10 cellular contexts compared by ENCODE assay signal in genomic region chr3:124986153-124987143, GRCh38. TPM values are rescaled to one million over a fixed set of nuclear protein-coding genes. Genes with fewer than 3 reads are reported as not detected.
DNase-seq lines count a peak whose midpoint lies in the region; ATAC-seq, FAIRE-seq and TF ChIP-seq lines count a peak whose summit lies in the region.
"Had no signal": no experiment of that assay in that cellular context is flagged by ENCODE, and none has a peak within 500 bp of the region (broad histone marks: within the 10 kb centered on the region; RNA-seq: fewer than 3 reads in every experiment).

No MANE protein-coding gene starts in this region.

- no peaks in the 10 kb centered on the region for H3K79me2 ChIP-seq in keratinocyte (ENCODE audit: control insufficient read depth, insufficient read depth, low read length)

- H3K9ac ChIP-seq in keratinocyte (ENCODE audit: control insufficient read depth, extremely low read depth, insufficient read depth, low read length), result peak overlapping the region; percentile 31

- H4K20me1 ChIP-seq in keratinocyte (ENCODE audit: control insufficient read depth, extremely low read depth, insufficient read depth, low read length), result no peaks in the 10 kb centered on the region

- no peak overlapping the region for H3K4me3 ChIP-seq in keratinocyte (ENCODE audit: control insufficient read depth in 2 of 3, extremely low read depth in 1 of 3, insufficient read depth in 2 of 3, low read depth in 1 of 3, low read length in 3 of 3)

- WGBS in adipose tissue, 3 donors, result 70 to 74% (median 71%) methylated on average over 7 of the region's 7 CpGs

- H3K27ac ChIP-seq in adipose tissue (ENCODE audit: low read depth, low read length) (peak overlapping the region; percentile 75), keratinocyte (ENCODE audit: control insufficient read depth, insufficient read depth, low read length) (peak overlapping the region; percentile 72)

- peaks cover 4% of the 10 kb centered on the region for H3K4me1 Mint-ChIP-seq in type B pancreatic cell (ENCODE audit: unreplicated experiment)

- H3K27me3 Mint-ChIP-seq in type B pancreatic cell, result no peaks in the 10 kb centered on the region
- H3K27me3 Mint-ChIP-seq: CD4-positive, CD25-positive, alpha-beta regulatory T cell had no signal

- H3K36me3 Mint-ChIP-seq in type B pancreatic cell, result peaks cover 8% of the 10 kb centered on the region

- H3K36me3 ChIP-seq in keratinocyte (ENCODE audit: control insufficient read depth in 2 of 2, extremely low read depth in 1 of 2, insufficient read depth in 2 of 2, low read length in 2 of 2), result peaks cover 3 to 11% of the 10 kb centered on the region in 2 experiments

- FAIRE-seq in keratinocyte (lab: Jason Lieb, UNC), result peak; percentile 81

- no peak overlapping the region for H3K27ac Mint-ChIP-seq in type B pancreatic cell
- H3K27ac Mint-ChIP-seq: T-helper 1 cell treated with Interleukin-12 subunit alpha and Interleukin-12 subunit beta and Interleukin-4 antibody, amounts not matched to agents 30 μg/mL and 1 μg/mL, for 36 hours had no signal

- ATAC-seq in GM21825 (IDR thresholded peaks at IDR 0.05; ENCODE audit: unreplicated experiment) (no peak), GM18520 (IDR thresholded peaks at IDR 0.05; ENCODE audit: unreplicated experiment) (no peak)

- H3K27me3 ChIP-seq in keratinocyte (ENCODE audit: control insufficient read depth, extremely low read depth, insufficient read depth, low read length), result no peaks in the 10 kb centered on the region

- H3K9me3 ChIP-seq in keratinocyte (ENCODE audit: control insufficient read depth, low read depth, low read length), result no peaks in the 10 kb centered on the region

- TF ChIP-seq CTCF in keratinocyte (optimal IDR thresholded peaks at IDR 0.05 in 1 of 3, IDR thresholded peaks at IDR 0.05 in 1 of 3, conservative IDR thresholded peaks at IDR 0.05 in 1 of 3; ENCODE audit: extremely low read depth in 1 of 3, insufficient read depth in 2 of 3, low read length in 3 of 3) (peak in 2 of 3 experiments; percentile 36 to 42), type B pancreatic cell (conservative IDR thresholded peaks at IDR 0.05) (peak; percentile 74)

- H2AFZ ChIP-seq in keratinocyte (ENCODE audit: control insufficient read depth, low read length), result no peak overlapping the region

- H3K9me3 Mint-ChIP-seq in type B pancreatic cell, result peaks cover 4% of the 10 kb centered on the region
- H3K9me3 Mint-ChIP-seq: CD4-positive, CD25-positive, alpha-beta regulatory T cell; T-helper 1 cell treated with Interleukin-12 subunit alpha and Interleukin-12 subunit beta and Interleukin-4 antibody, amounts not matched to agents 30 μg/mL and 1 μg/mL, for 36 hours had no signal

- H3K4me3 Mint-ChIP-seq in type B pancreatic cell, result no peak overlapping the region
- H3K4me3 Mint-ChIP-seq: CD4-positive, CD25-positive, alpha-beta regulatory T cell; T-helper 1 cell treated with Interleukin-12 subunit alpha and Interleukin-12 subunit beta and Interleukin-4 antibody, amounts not matched to agents 30 μg/mL and 1 μg/mL, for 36 hours had no signal

- H3K4me2 ChIP-seq in keratinocyte (ENCODE audit: control insufficient read depth, extremely low read depth, insufficient read depth, low read depth, low read length), result peak overlapping the region; percentile 33

- H3K4me1 ChIP-seq in keratinocyte (ENCODE audit: control insufficient read depth, extremely low read depth, insufficient read depth, low read length), result peaks cover 19% of the 10 kb centered on the region

- dilution Hi-C loops in keratinocyte (cut with MboI; ENCODE audit: extremely low pct_ligation_motif_present, low sequenced_read_pairs), result no loop called here

- DNase-seq in NCI-H2227 (lab: John Stamatoyannopoulos, UW; ENCODE audit: unreplicated experiment) (peak; percentile 1), NCI-H2227 treated with DMSO at 0.1 percent for 48 hours (lab: John Stamatoyannopoulos, UW) (no peak), keratinocyte (ENCODE audit: low read depth, low spot score) (peak; percentile 86), type B pancreatic cell (ENCODE audit: extremely low spot score, unreplicated experiment) (no peak)
- DNase-seq in stimulated activated CD4-positive, alpha-beta T cell treated with anti-CD3 and anti-CD28 coated beads, Interleukin-12 subunit alpha, Interleukin-12 subunit beta, amount 100 ng/mL, for 4 hours, result no peak
- DNase-seq: CD4-positive, CD25-positive, alpha-beta regulatory T cell had no signal

- H3K9me1 ChIP-seq in keratinocyte (ENCODE audit: control insufficient read depth, extremely low read depth, insufficient read depth, low read length), result no peaks in the 10 kb centered on the region

RNA-seq across cellular contexts. Expression of gene MUC13, which starts 51.9 kb away (rescaled TPM):
- polyA plus RNA-seq in adipose tissue (1 to 10 TPM in 2 of 3 donors, under 1 TPM in 1; 0.58 to 1.8 (median 1.2) TPM), keratinocyte (not detected in 3 replicates)
- not detected for polyA plus RNA-seq in keratinocyte (2011; ENCODE audit: low read depth)
- not detected in 2 replicates for polyA plus RNA-seq in keratinocyte (2011; cell fraction: cytosol; rRNA removed)
- polyA plus RNA-seq in keratinocyte (2011; cell fraction: nucleus; rRNA removed), result not detected in 2 replicates
- polyA plus RNA-seq in keratinocyte (2012; ENCODE audit: low replicate concordance), result not detected in 2 replicates
- polyA minus RNA-seq in keratinocyte, result not detected in 3 replicates
- not detected for polyA minus RNA-seq in keratinocyte (2011; cell fraction: cytosol; rRNA and poly(A)+ RNA removed)
- not detected in 2 replicates for polyA minus RNA-seq in keratinocyte (2011; cell fraction: nucleus; rRNA and poly(A)+ RNA removed)
- total RNA-seq in type B pancreatic cell (ENCODE audit: low replicate concordance), result 38.3 and 92.6 TPM in 2 replicates
- polyA plus RNA-seq: CD4-positive, CD25-positive, alpha-beta regulatory T cell had no signal

Comparison
In these comparisons a context has a peak if more than half of its experiments do, and no peak if none do; other contexts are left out.
1. DNase-seq: peak in NCI-H2227 (single experiment) and keratinocyte (single experiment); none in NCI-H2227 treated with DMSO at 0.1 percent for 48 hours (single experiment), type B pancreatic cell (single experiment) and stimulated activated CD4-positive, alpha-beta T cell treated with anti-CD3 and anti-CD28 coated beads, Interleukin-12 subunit alpha, Interleukin-12 subunit beta, amount 100 ng/mL, for 4 hours (single experiment).